17 cellular contexts compared by ENCODE assay signal in the genomic region with DNA sequence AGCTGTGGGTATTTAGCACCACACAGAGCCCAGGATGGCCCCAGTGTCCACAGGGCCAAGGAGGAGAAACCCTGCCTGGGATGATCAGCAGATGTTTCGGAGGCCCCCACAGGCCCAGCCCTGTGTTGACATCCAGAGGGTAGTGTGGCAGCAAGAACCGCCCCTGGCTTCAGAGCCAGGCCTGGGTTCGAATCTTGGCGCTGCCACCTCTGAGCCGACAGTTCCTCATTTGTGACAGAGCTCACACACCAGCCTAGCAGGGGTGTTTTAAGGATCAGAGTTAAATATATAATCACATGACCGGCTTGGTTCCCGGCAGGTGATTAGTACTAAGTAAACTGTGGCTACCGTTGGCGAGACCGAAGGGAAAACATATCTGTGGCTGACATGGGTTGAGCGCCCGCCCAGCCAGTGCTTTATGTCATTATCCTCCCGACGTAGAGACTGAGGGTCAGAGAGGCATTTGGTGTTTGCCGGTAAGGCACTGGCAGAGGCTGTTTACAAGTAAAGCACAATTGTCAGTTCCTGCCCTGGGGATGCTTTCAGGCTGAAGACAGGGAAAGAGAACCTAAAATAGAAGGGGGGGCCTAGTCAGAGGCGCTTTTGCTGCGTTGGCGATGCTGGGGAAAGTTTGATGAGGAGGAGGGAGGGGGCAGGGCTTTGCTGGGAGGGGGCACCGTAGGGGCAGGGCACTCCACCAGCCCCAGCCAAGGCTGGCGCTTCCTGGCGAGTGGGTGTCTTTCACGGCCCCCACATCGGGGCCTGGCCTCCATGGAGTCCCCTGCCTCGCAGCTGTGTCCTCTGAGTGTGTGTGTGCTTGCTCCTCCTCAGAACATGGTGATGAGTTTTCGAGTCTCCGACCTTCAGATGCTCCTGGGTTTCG. TPM values are rescaled to one million over a fixed set of nuclear protein-coding genes. Genes with fewer than 3 reads are reported as not detected.
DNase-seq lines count a peak whose midpoint lies in the region; ATAC-seq and TF ChIP-seq lines count a peak whose summit lies in the region.
"Had no signal": no experiment of that assay in that cellular context is flagged by ENCODE, and none has a peak within 500 bp of the region (broad histone marks: within the 10 kb centered on the region; RNA-seq: fewer than 3 reads in every experiment).

No MANE protein-coding gene starts in this region.

- H3K27me3 Mint-ChIP-seq in mesothelial cell of epicardium (ENCODE audit: low read depth): no peaks in the 10 kb centered on the region
- H3K27me3 Mint-ChIP-seq in activated naive CD4-positive, alpha-beta T cell treated with anti-CD3 and anti-CD28 coated beads, Interleukin-2, amount 10 ng/mL, durations not matched to agents 7 days and 5 days: no peaks in the 10 kb centered on the region
- H3K27me3 Mint-ChIP-seq in activated CD4-positive, alpha-beta memory T cell treated with anti-CD3 and anti-CD28 coated beads, Interleukin-2, amount 10 ng/mL, durations not matched to agents 7 days and 5 days: no peaks in the 10 kb centered on the region
- H3K27me3 Mint-ChIP-seq: activated CD4-positive, alpha-beta T cell treated with anti-CD3 and anti-CD28 coated beads, Interleukin-2, amount 10 ng/mL, durations not matched to agents 24 days and 14 days; activated T-helper 17 cell treated with anti-CD3 and anti-CD28 coated beads, Interleukin-2, amount 50 U/mL, for 72 hours had no signal

- TF ChIP-seq CTCF in mesothelial cell of epicardium (IDR thresholded peaks at IDR 0.05; ENCODE audit: unreplicated experiment): no peak

- DNase-seq in 8988T (peak; percentile 14), NCI-H2029 treated with DMSO at 0.1 percent for 48 hours (lab: John Stamatoyannopoulos, UW) (peak; percentile 64), mesothelial cell of epicardium (ENCODE audit: low spot score in 2 of 2, unreplicated experiment in 2 of 2) (no peak)
- DNase-seq in activated naive CD4-positive, alpha-beta T cell treated with anti-CD3 and anti-CD28 coated beads, Interleukin-2, amount 10 ng/mL, durations not matched to agents 7 days and 5 days: no peak
- DNase-seq in activated CD4-positive, alpha-beta memory T cell treated with anti-CD3 and anti-CD28 coated beads, Interleukin-2, amount 10 ng/mL, durations not matched to agents 7 days and 5 days: no peak
- DNase-seq: activated CD4-positive, alpha-beta T cell treated with anti-CD3 and anti-CD28 coated beads, Interleukin-2, amount 10 ng/mL, durations not matched to agents 24 days and 14 days; DND-41; mesendoderm; NCI-H1694 treated with DMSO at 0.1 percent for 48 hours; PC-3; stimulated activated CD4-positive, alpha-beta T cell treated with anti-CD3 and anti-CD28 coated beads, Interleukin-2, amount 100 ng/mL, for 48 hours; stimulated activated naive CD4-positive, alpha-beta T cell had no signal

- no peaks in the 10 kb centered on the region for H3K9me3 Mint-ChIP-seq in mesothelial cell of epicardium
- H3K9me3 Mint-ChIP-seq in activated naive CD4-positive, alpha-beta T cell treated with anti-CD3 and anti-CD28 coated beads, Interleukin-2, amount 10 ng/mL, durations not matched to agents 7 days and 5 days: no peaks in the 10 kb centered on the region
- no peaks in the 10 kb centered on the region for H3K9me3 Mint-ChIP-seq in activated CD4-positive, alpha-beta memory T cell treated with anti-CD3 and anti-CD28 coated beads, Interleukin-2, amount 10 ng/mL, durations not matched to agents 7 days and 5 days
- H3K9me3 Mint-ChIP-seq: activated CD4-positive, alpha-beta T cell treated with anti-CD3 and anti-CD28 coated beads, Interleukin-2, amount 10 ng/mL, durations not matched to agents 24 days and 14 days; activated T-helper 17 cell treated with anti-CD3 and anti-CD28 coated beads, Interleukin-2, amount 50 U/mL, for 72 hours had no signal

- POLR2A ChIA-PET in activated CD4-positive, alpha-beta memory T cell treated with anti-CD3 and anti-CD28 coated beads, Interleukin-2, amount 10 ng/mL, durations not matched to agents 7 days and 5 days (lab: Charles Lee): interaction anchor here (0.9 kb wide), 1 partner anchor 28 kb away, joined by 4 read pairs; no protein-coding TSS in a partner anchor

- CTCF ChIA-PET in activated naive CD4-positive, alpha-beta T cell treated with anti-CD3 and anti-CD28 coated beads, Interleukin-2, amount 10 ng/mL, durations not matched to agents 7 days and 5 days (lab: Charles Lee): no interaction called here
- CTCF ChIA-PET in activated CD4-positive, alpha-beta memory T cell treated with anti-CD3 and anti-CD28 coated beads, Interleukin-2, amount 10 ng/mL, durations not matched to agents 7 days and 5 days (lab: Charles Lee): interaction anchor here (1.3 kb wide), 1 partner anchor 25 kb away, joined by 3 read pairs; no protein-coding TSS in a partner anchor

- H3K36me3 Mint-ChIP-seq in mesothelial cell of epicardium: peaks cover 4% of the 10 kb centered on the region
- H3K36me3 Mint-ChIP-seq in activated naive CD4-positive, alpha-beta T cell treated with anti-CD3 and anti-CD28 coated beads, Interleukin-2, amount 10 ng/mL, durations not matched to agents 7 days and 5 days: peaks cover 6% of the 10 kb centered on the region
- peaks cover 9% of the 10 kb centered on the region for H3K36me3 Mint-ChIP-seq in activated CD4-positive, alpha-beta memory T cell treated with anti-CD3 and anti-CD28 coated beads, Interleukin-2, amount 10 ng/mL, durations not matched to agents 7 days and 5 days (ENCODE audit: low read depth)

- H3K4me1 Mint-ChIP-seq in mesothelial cell of epicardium: peaks cover 51% of the 10 kb centered on the region
- H3K4me1 Mint-ChIP-seq in activated naive CD4-positive, alpha-beta T cell treated with anti-CD3 and anti-CD28 coated beads, Interleukin-2, amount 10 ng/mL, durations not matched to agents 7 days and 5 days: peaks cover 28% of the 10 kb centered on the region
- H3K4me1 Mint-ChIP-seq in activated CD4-positive, alpha-beta memory T cell treated with anti-CD3 and anti-CD28 coated beads, Interleukin-2, amount 10 ng/mL, durations not matched to agents 7 days and 5 days: peaks cover 23% of the 10 kb centered on the region

- H3K27ac ChIP-seq in angular gyrus (ENCODE audit: low read depth, low read length): peak overlapping the region; percentile 67
- H3K27ac ChIP-seq: epithelial cell of prostate had no signal

- H3K4me3 Mint-ChIP-seq in mesothelial cell of epicardium: no peak overlapping the region
- H3K4me3 Mint-ChIP-seq in activated naive CD4-positive, alpha-beta T cell treated with anti-CD3 and anti-CD28 coated beads, Interleukin-2, amount 10 ng/mL, durations not matched to agents 7 days and 5 days: no peak overlapping the region
- H3K4me3 Mint-ChIP-seq in activated CD4-positive, alpha-beta memory T cell treated with anti-CD3 and anti-CD28 coated beads, Interleukin-2, amount 10 ng/mL, durations not matched to agents 7 days and 5 days: no peak overlapping the region
- H3K4me3 Mint-ChIP-seq: activated CD4-positive, alpha-beta T cell treated with anti-CD3 and anti-CD28 coated beads, Interleukin-2, amount 10 ng/mL, durations not matched to agents 24 days and 14 days; activated T-helper 17 cell treated with anti-CD3 and anti-CD28 coated beads, Interleukin-2, amount 50 U/mL, for 72 hours had no signal

- no peak for ATAC-seq in HG03457 (IDR thresholded peaks at IDR 0.05; ENCODE audit: unreplicated experiment)
- ATAC-seq in GM18498 (IDR thresholded peaks at IDR 0.05; ENCODE audit: unreplicated experiment): no peak
- ATAC-seq: activated T-helper 17 cell treated with anti-CD3 and anti-CD28 coated beads, Interleukin-2, amount 50 U/mL, for 72 hours; PC-3 had no signal

- peak overlapping the region; percentile 69 for H3K27ac Mint-ChIP-seq in mesothelial cell of epicardium
- H3K27ac Mint-ChIP-seq in activated naive CD4-positive, alpha-beta T cell treated with anti-CD3 and anti-CD28 coated beads, Interleukin-2, amount 10 ng/mL, durations not matched to agents 7 days and 5 days: no peak overlapping the region
- no peak overlapping the region for H3K27ac Mint-ChIP-seq in activated CD4-positive, alpha-beta memory T cell treated with anti-CD3 and anti-CD28 coated beads, Interleukin-2, amount 10 ng/mL, durations not matched to agents 7 days and 5 days
- H3K27ac Mint-ChIP-seq: activated CD4-positive, alpha-beta T cell treated with anti-CD3 and anti-CD28 coated beads, Interleukin-2, amount 10 ng/mL, durations not matched to agents 24 days and 14 days; activated T-helper 17 cell treated with anti-CD3 and anti-CD28 coated beads, Interleukin-2, amount 50 U/mL, for 72 hours had no signal

RNA-seq across cellular contexts. Expression of gene PIAS4, which starts 4.8 kb away (rescaled TPM):
- 47.9 to 50.1 TPM (median 48.0 TPM) in 3 replicates for total RNA-seq in mesothelial cell of epicardium
- 10 to 100 TPM; 28.6 to 33.2 TPM for total RNA-seq in activated CD4-positive, alpha-beta memory T cell treated with anti-CD3 and anti-CD28 coated beads, Interleukin-2, amount 10 ng/mL, durations not matched to agents 7 days and 5 days

RNA-seq across cellular contexts. Expression of gene EEF2, which starts 27.1 kb away (rescaled TPM):
- 2,808 to 2,923 TPM (median 2,892 TPM) in 3 replicates for total RNA-seq in mesothelial cell of epicardium
- 1,000 to 10,000 TPM; 1,543 to 1,592 TPM for total RNA-seq in activated CD4-positive, alpha-beta memory T cell treated with anti-CD3 and anti-CD28 coated beads, Interleukin-2, amount 10 ng/mL, durations not matched to agents 7 days and 5 days

RNA-seq across cellular contexts. Expression of gene DAPK3, which starts 41.4 kb away (rescaled TPM):
- 127 to 135 TPM (median 131 TPM) in 3 replicates for total RNA-seq in mesothelial cell of epicardium
- 10 to 100 TPM; 41.3 to 42.7 TPM for total RNA-seq in activated CD4-positive, alpha-beta memory T cell treated with anti-CD3 and anti-CD28 coated beads, Interleukin-2, amount 10 ng/mL, durations not matched to agents 7 days and 5 days

RNA-seq across cellular contexts. Expression of gene ZBTB7A, which starts 54.4 kb away (rescaled TPM):
- total RNA-seq in mesothelial cell of epicardium: 27.3 to 27.9 TPM (median 27.7 TPM) in 3 replicates
- 10 to 100 TPM; 53.1 to 53.5 TPM for total RNA-seq in activated CD4-positive, alpha-beta memory T cell treated with anti-CD3 and anti-CD28 coated beads, Interleukin-2, amount 10 ng/mL, durations not matched to agents 7 days and 5 days

Comparison
In these comparisons a context has a peak if more than half of its experiments do, and no peak if none do; other contexts are left out.
1. DNase-seq: peak in 8988T (single experiment) and NCI-H2029 treated with DMSO at 0.1 percent for 48 hours (single experiment); none in mesothelial cell of epicardium (0 of 2), activated naive CD4-positive, alpha-beta T cell treated with anti-CD3 and anti-CD28 coated beads, Interleukin-2, amount 10 ng/mL, durations not matched to agents 7 days and 5 days (single experiment) and activated CD4-positive, alpha-beta memory T cell treated with anti-CD3 and anti-CD28 coated beads, Interleukin-2, amount 10 ng/mL, durations not matched to agents 7 days and 5 days (single experiment).